26 cellular contexts compared by ENCODE assay signal in genomic region chr20:39021748-39022147, GRCh38. TPM values are rescaled to one million over a fixed set of nuclear protein-coding genes. Genes with fewer than 3 reads are reported as not detected.
DNase-seq lines count a peak whose midpoint lies in the region; ATAC-seq and TF ChIP-seq lines count a peak whose summit lies in the region.
"Had no signal": no experiment of that assay in that cellular context is flagged by ENCODE, and none has a peak within 500 bp of the region (broad histone marks: within the 10 kb centered on the region; RNA-seq: fewer than 3 reads in every experiment).

No MANE protein-coding gene starts in this region.

- H3K9me3 Mint-ChIP-seq in activated naive CD8-positive, alpha-beta T cell treated with anti-CD3 and anti-CD28 coated beads, Interleukin-2, amount 10 ng/mL, durations not matched to agents 7 days and 5 days: no peaks in the 10 kb centered on the region
- H3K9me3 Mint-ChIP-seq in activated naive CD8-positive, alpha-beta T cell treated with anti-CD3 and anti-CD28 coated beads for 36 hours: peaks cover 8% of the 10 kb centered on the region
- no peaks in the 10 kb centered on the region for H3K9me3 Mint-ChIP-seq in activated CD8-positive, alpha-beta T cell treated with anti-CD3 and anti-CD28 coated beads for 36 hours
- peaks cover 6 to 10% of the 10 kb centered on the region in 2 donors for H3K9me3 Mint-ChIP-seq in stimulated activated naive CD8-positive, alpha-beta T cell treated with anti-CD3 and anti-CD28 coated beads, Interleukin-15, amount 100 ng/mL, for 72 hours
- H3K9me3 Mint-ChIP-seq: brain, nephron had no signal

- H3K27ac Mint-ChIP-seq in activated naive CD8-positive, alpha-beta T cell treated with anti-CD3 and anti-CD28 coated beads, Interleukin-2, amount 10 ng/mL, durations not matched to agents 7 days and 5 days: no peak overlapping the region
- H3K27ac Mint-ChIP-seq in activated naive CD8-positive, alpha-beta T cell treated with anti-CD3 and anti-CD28 coated beads for 36 hours: no peak overlapping the region
- H3K27ac Mint-ChIP-seq in activated CD8-positive, alpha-beta T cell treated with anti-CD3 and anti-CD28 coated beads for 36 hours: peak overlapping the region; percentile 59
- peak overlapping the region in 1 of 2 donors; percentile 61 for H3K27ac Mint-ChIP-seq in stimulated activated naive CD8-positive, alpha-beta T cell treated with anti-CD3 and anti-CD28 coated beads, Interleukin-15, amount 100 ng/mL, for 72 hours
- H3K27ac Mint-ChIP-seq: brain, mesothelial cell of epicardium, nephron had no signal

- H3K36me3 Mint-ChIP-seq in activated naive CD8-positive, alpha-beta T cell treated with anti-CD3 and anti-CD28 coated beads, Interleukin-2, amount 10 ng/mL, durations not matched to agents 7 days and 5 days: peaks cover 62% of the 10 kb centered on the region
- peaks cover 65% of the 10 kb centered on the region for H3K36me3 Mint-ChIP-seq in activated naive CD8-positive, alpha-beta T cell treated with anti-CD3 and anti-CD28 coated beads for 36 hours
- H3K36me3 Mint-ChIP-seq in activated CD8-positive, alpha-beta T cell treated with anti-CD3 and anti-CD28 coated beads for 36 hours (ENCODE audit: low read depth): peaks cover 77% of the 10 kb centered on the region

- no peaks in the 10 kb centered on the region for H3K27me3 Mint-ChIP-seq in activated naive CD8-positive, alpha-beta T cell treated with anti-CD3 and anti-CD28 coated beads, Interleukin-2, amount 10 ng/mL, durations not matched to agents 7 days and 5 days
- H3K27me3 Mint-ChIP-seq in activated naive CD8-positive, alpha-beta T cell treated with anti-CD3 and anti-CD28 coated beads for 36 hours: no peaks in the 10 kb centered on the region
- H3K27me3 Mint-ChIP-seq in activated CD8-positive, alpha-beta T cell treated with anti-CD3 and anti-CD28 coated beads for 36 hours: no peaks in the 10 kb centered on the region
- no peaks in the 10 kb centered on the region for H3K27me3 Mint-ChIP-seq in stimulated activated naive CD8-positive, alpha-beta T cell treated with anti-CD3 and anti-CD28 coated beads, Interleukin-15, amount 100 ng/mL, for 72 hours
- H3K27me3 Mint-ChIP-seq: brain had no signal

- peak; percentile 28 for ATAC-seq in activated naive CD8-positive, alpha-beta T cell treated with anti-CD3 and anti-CD28 coated beads, Interleukin-2, amount 10 ng/mL, durations not matched to agents 7 days and 5 days (ENCODE audit: low read depth)
- peak; percentile 60 for ATAC-seq in HG02610 (IDR thresholded peaks at IDR 0.05; ENCODE audit: unreplicated experiment)
- peak; percentile 56 for ATAC-seq in activated CD8-positive, alpha-beta T cell treated with anti-CD3 and anti-CD28 coated beads for 36 hours
- ATAC-seq in stimulated activated naive CD8-positive, alpha-beta T cell treated with anti-CD3 and anti-CD28 coated beads, Interleukin-15, amount 100 ng/mL, for 72 hours: peak; percentile 68
- ATAC-seq in left lobe of liver: no peak
- ATAC-seq: pancreas, right lobe of liver, SK-N-SH treated with all-trans-retinoic acid at 6 μM for 48 hours had no signal

- POLR2A ChIA-PET in activated naive CD8-positive, alpha-beta T cell treated with anti-CD3 and anti-CD28 coated beads, Interleukin-2, amount 10 ng/mL, durations not matched to agents 7 days and 5 days (lab: Charles Lee): interaction anchor here (0.6 kb wide), 1 partner anchor 17 kb away, joined by 3 read pairs; no protein-coding TSS in a partner anchor
- POLR2A ChIA-PET in activated CD8-positive, alpha-beta T cell treated with anti-CD3 and anti-CD28 coated beads for 36 hours (lab: Charles Lee): interaction anchor here (0.9 to 1.4 kb wide), 3 partner anchors 8 to 26 kb away, joined by 3 read pairs; no protein-coding TSS in a partner anchor

- CTCF ChIA-PET in activated CD8-positive, alpha-beta T cell treated with anti-CD3 and anti-CD28 coated beads for 36 hours (lab: Charles Lee): interaction anchor here (0.7 to 2.4 kb wide), 3 partner anchors 23 to 28 kb away, joined by 3 to 10 read pairs (median 7); no protein-coding TSS in a partner anchor

- intact Hi-C loops in activated CD8-positive, alpha-beta T cell treated with anti-CD3 and anti-CD28 coated beads for 36 hours (cut with micrococcal nuclease): no loop called here

- no peak for TF ChIP-seq CTCF in activated CD8-positive, alpha-beta T cell treated with anti-CD3 and anti-CD28 coated beads for 36 hours (IDR thresholded peaks at IDR 0.05)

- DNase-seq in activated naive CD8-positive, alpha-beta T cell treated with anti-CD3 and anti-CD28 coated beads, Interleukin-2, amount 10 ng/mL, durations not matched to agents 7 days and 5 days: no peak
- DNase-seq in activated naive CD8-positive, alpha-beta T cell treated with anti-CD3 and anti-CD28 coated beads for 36 hours: no peak
- DNase-seq in activated CD8-positive, alpha-beta T cell treated with anti-CD3 and anti-CD28 coated beads for 36 hours: peak; percentile 41
- DNase-seq in stimulated activated naive CD8-positive, alpha-beta T cell treated with anti-CD3 and anti-CD28 coated beads, Interleukin-15, amount 100 ng/mL, for 72 hours: peak in 1 of 2 donors; percentile 44
- DNase-seq in NCI-H345 (lab: John Stamatoyannopoulos, UW) (no peak), left lobe of liver (ENCODE audit: low spot score) (no peak), NCI-H1048 (lab: John Stamatoyannopoulos, UW) (no peak)
- DNase-seq: activated effector memory CD4-positive, alpha-beta T cell treated with Interleukin-2 at 50 U/mL for 16 hours; BE2C; COR-L47; DMS79 treated with DMSO at 0.1 percent for 48 hours; foreskin melanocyte; KBM-7; left ventricle myocardium inferior; MM.1S; NCI-H146; NCI-H2171 treated with DMSO at 0.1 percent for 48 hours; NCI-H69; pancreas; right lobe of liver; substantia nigra had no signal

- peaks cover 29% of the 10 kb centered on the region for H3K4me1 Mint-ChIP-seq in activated naive CD8-positive, alpha-beta T cell treated with anti-CD3 and anti-CD28 coated beads, Interleukin-2, amount 10 ng/mL, durations not matched to agents 7 days and 5 days
- peaks cover 44% of the 10 kb centered on the region for H3K4me1 Mint-ChIP-seq in activated naive CD8-positive, alpha-beta T cell treated with anti-CD3 and anti-CD28 coated beads for 36 hours
- H3K4me1 Mint-ChIP-seq in activated CD8-positive, alpha-beta T cell treated with anti-CD3 and anti-CD28 coated beads for 36 hours (ENCODE audit: low read depth): peaks cover 61% of the 10 kb centered on the region
- peaks cover 60% of the 10 kb centered on the region for H3K4me1 Mint-ChIP-seq in stimulated activated naive CD8-positive, alpha-beta T cell treated with anti-CD3 and anti-CD28 coated beads, Interleukin-15, amount 100 ng/mL, for 72 hours
- H3K4me1 Mint-ChIP-seq: brain, mesothelial cell of epicardium, nephron had no signal

- no peak overlapping the region for H3K4me3 Mint-ChIP-seq in activated naive CD8-positive, alpha-beta T cell treated with anti-CD3 and anti-CD28 coated beads, Interleukin-2, amount 10 ng/mL, durations not matched to agents 7 days and 5 days
- no peak overlapping the region for H3K4me3 Mint-ChIP-seq in activated naive CD8-positive, alpha-beta T cell treated with anti-CD3 and anti-CD28 coated beads for 36 hours
- no peak overlapping the region for H3K4me3 Mint-ChIP-seq in activated CD8-positive, alpha-beta T cell treated with anti-CD3 and anti-CD28 coated beads for 36 hours
- H3K4me3 Mint-ChIP-seq in stimulated activated naive CD8-positive, alpha-beta T cell treated with anti-CD3 and anti-CD28 coated beads, Interleukin-15, amount 100 ng/mL, for 72 hours: no peak overlapping the region
- H3K4me3 Mint-ChIP-seq: brain, mesothelial cell of epicardium, nephron had no signal

RNA-seq across cellular contexts. Expression of gene DHX35, which starts 59.6 kb away (rescaled TPM):
- 10 to 100 TPM; 10.3 to 10.7 TPM for total RNA-seq in activated naive CD8-positive, alpha-beta T cell treated with anti-CD3 and anti-CD28 coated beads, Interleukin-2, amount 10 ng/mL, durations not matched to agents 7 days and 5 days
- total RNA-seq in activated naive CD8-positive, alpha-beta T cell treated with anti-CD3 and anti-CD28 coated beads for 36 hours: 10 to 100 TPM; 16.9 to 17.0 TPM
- total RNA-seq in activated CD8-positive, alpha-beta T cell treated with anti-CD3 and anti-CD28 coated beads for 36 hours: 10 to 100 TPM; 12.2 to 12.6 TPM
- 6.2 TPM for total RNA-seq in left lobe of liver
